8 cellular contexts compared by ENCODE assay signal in genomic region chr16:24070851-24071250, GRCh38.
DNase-seq lines count a peak whose midpoint lies in the region; ATAC-seq, FAIRE-seq and TF ChIP-seq lines count a peak whose summit lies in the region.

No MANE protein-coding gene starts in this region.

- no peaks in the 10 kb centered on the region for H3K27me3 ChIP-seq in MG63

- no peaks in the 10 kb centered on the region for H3K9me3 ChIP-seq in MG63

- H3K4me3 Mint-ChIP-seq in activated CD4-positive, alpha-beta T cell treated with anti-CD3 and anti-CD28 coated beads, Interleukin-2, amount 10 ng/mL, durations not matched to agents 7 days and 5 days = no peak overlapping the region

- ATAC-seq in left cardiac atrium (peak in 1 of 2 donors; percentile 63), HG02623 (IDR thresholded peaks at IDR 0.05; ENCODE audit: unreplicated experiment) (no peak), HG03108 (IDR thresholded peaks at IDR 0.05; ENCODE audit: unreplicated experiment) (no peak)

- no peaks in the 10 kb centered on the region for H3K36me3 ChIP-seq in MG63

- peaks cover 26% of the 10 kb centered on the region for H3K4me1 Mint-ChIP-seq in activated CD4-positive, alpha-beta T cell treated with anti-CD3 and anti-CD28 coated beads, Interleukin-2, amount 10 ng/mL, durations not matched to agents 7 days and 5 days

- no peak overlapping the region for H3K27ac Mint-ChIP-seq in activated CD4-positive, alpha-beta T cell treated with anti-CD3 and anti-CD28 coated beads, Interleukin-2, amount 10 ng/mL, durations not matched to agents 7 days and 5 days

- no peak for TF ChIP-seq POLR2A in GM12892 (IDR thresholded peaks at IDR 0.05; ENCODE audit: low read depth, low read length)

- peaks cover 3% of the 10 kb centered on the region for H3K36me3 Mint-ChIP-seq in activated CD4-positive, alpha-beta T cell treated with anti-CD3 and anti-CD28 coated beads, Interleukin-2, amount 10 ng/mL, durations not matched to agents 7 days and 5 days (ENCODE audit: low read depth)

- no peak for FAIRE-seq in GM12892 (lab: Jason Lieb, UNC)

- intact Hi-C loops in left cardiac atrium (cut with DNase I) = loop anchor here (5.0 to 10.0 kb wide), 2 partner anchors 181 to 184 kb away; partner anchors contain the start of gene CACNG3 (in 1 of the 2)

- POLR2A ChIA-PET in activated CD4-positive, alpha-beta T cell treated with anti-CD3 and anti-CD28 coated beads, Interleukin-2, amount 10 ng/mL, durations not matched to agents 7 days and 5 days (lab: Charles Lee) = interaction anchor here (0.6 kb wide), 1 partner anchor 82 kb away, joined by 3 read pairs; no protein-coding TSS in a partner anchor

- no peaks in the 10 kb centered on the region for H3K27me3 Mint-ChIP-seq in activated CD4-positive, alpha-beta T cell treated with anti-CD3 and anti-CD28 coated beads, Interleukin-2, amount 10 ng/mL, durations not matched to agents 7 days and 5 days

- peak; percentile 40 to 50 for DNase-seq in AML-193 (lab: John Stamatoyannopoulos, UW)
- peak; percentile 41 for DNase-seq in GM12892 (ENCODE audit: insufficient read length)
- peak; percentile 23 for DNase-seq in MG63
- DNase-seq in activated CD4-positive, alpha-beta T cell treated with anti-CD3 and anti-CD28 coated beads, Interleukin-2, amount 10 ng/mL, durations not matched to agents 7 days and 5 days = peak; percentile 30
- peak; percentile 21 for DNase-seq in left cardiac atrium
- DNase-seq in stimulated activated CD4-positive, alpha-beta T cell treated with anti-CD3 and anti-CD28 coated beads, Interleukin-4, amount 100 ng/mL, for 1 hour = peak; percentile 7

- CTCF ChIA-PET in activated CD4-positive, alpha-beta T cell treated with anti-CD3 and anti-CD28 coated beads, Interleukin-2, amount 10 ng/mL, durations not matched to agents 7 days and 5 days (lab: Charles Lee) = interaction anchor here (0.6 to 1.9 kb wide), 16 partner anchors 10 to 434 kb away, joined by 3 to 10 read pairs (median 4); no protein-coding TSS in a partner anchor

- no peak overlapping the region for H3K4me3 ChIP-seq in MG63

- H3K9me3 Mint-ChIP-seq in activated CD4-positive, alpha-beta T cell treated with anti-CD3 and anti-CD28 coated beads, Interleukin-2, amount 10 ng/mL, durations not matched to agents 7 days and 5 days = no peaks in the 10 kb centered on the region
